Comparison of ENCODE assay signal across 18 cellular contexts in the genomic region with DNA sequence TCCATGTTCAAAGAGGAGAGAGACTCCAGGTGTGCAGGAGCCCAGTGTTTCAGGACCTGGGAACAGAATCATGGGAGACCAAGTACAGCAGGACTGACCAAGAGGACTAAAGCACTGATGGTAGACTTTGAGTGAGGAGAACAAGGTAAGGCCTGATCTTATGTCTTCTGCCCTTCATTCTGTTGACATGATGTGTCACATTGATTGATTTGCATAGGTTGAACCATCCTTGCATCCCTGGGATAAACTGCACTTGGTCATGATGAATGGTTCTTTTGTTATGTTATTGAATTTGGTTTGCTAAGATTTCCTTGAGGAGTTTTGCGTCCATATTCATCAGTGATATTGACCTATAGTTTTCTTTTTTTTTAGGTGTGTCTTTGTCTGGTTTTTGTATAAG.
DNase-seq lines count a peak whose midpoint lies in the region.
"Had no signal": no experiment of that assay in that cellular context is flagged by ENCODE, and none has a peak within 500 bp of the region (broad histone marks: within the 10 kb centered on the region; RNA-seq: fewer than 3 reads in every experiment).

No MANE protein-coding gene starts in this region.

- POLR2A ChIA-PET in activated CD4-positive, alpha-beta memory T cell treated with anti-CD3 and anti-CD28 coated beads for 36 hours (lab: Charles Lee), result no interaction called here
- POLR2A ChIA-PET in activated CD4-positive, alpha-beta memory T cell treated with anti-CD3 and anti-CD28 coated beads, Interleukin-2, amount 10 ng/mL, durations not matched to agents 7 days and 5 days (lab: Charles Lee), result no interaction called here

- intact Hi-C loops in activated CD4-positive, alpha-beta memory T cell treated with anti-CD3 and anti-CD28 coated beads for 36 hours (cut with micrococcal nuclease), result no loop called here

- peaks cover 13% of the 10 kb centered on the region for H3K36me3 Mint-ChIP-seq in T-helper 1 cell treated with Interleukin-12 subunit alpha and Interleukin-12 subunit beta and Interleukin-4 antibody, amounts not matched to agents 30 μg/mL and 1 μg/mL, for 36 hours (ENCODE audit: low read depth)
- peaks cover 11% of the 10 kb centered on the region for H3K36me3 Mint-ChIP-seq in activated CD4-positive, alpha-beta memory T cell treated with anti-CD3 and anti-CD28 coated beads for 36 hours
- peaks cover 10% of the 10 kb centered on the region for H3K36me3 Mint-ChIP-seq in activated CD4-positive, alpha-beta memory T cell treated with anti-CD3 and anti-CD28 coated beads, Interleukin-2, amount 10 ng/mL, durations not matched to agents 7 days and 5 days (ENCODE audit: low read depth)
- peaks cover 6% of the 10 kb centered on the region for H3K36me3 Mint-ChIP-seq in activated naive CD4-positive, alpha-beta T cell treated with anti-CD3 and anti-CD28 coated beads, Interleukin-2, amount 50 U/mL, for 24 hours
- H3K36me3 Mint-ChIP-seq: CD14-positive monocyte had no signal

- peaks cover 16% of the 10 kb centered on the region for H3K9me3 Mint-ChIP-seq in T-helper 1 cell treated with Interleukin-12 subunit alpha and Interleukin-12 subunit beta and Interleukin-4 antibody, amounts not matched to agents 30 μg/mL and 1 μg/mL, for 36 hours
- peaks cover 9% of the 10 kb centered on the region for H3K9me3 Mint-ChIP-seq in activated CD4-positive, alpha-beta memory T cell treated with anti-CD3 and anti-CD28 coated beads for 36 hours
- H3K9me3 Mint-ChIP-seq in activated CD4-positive, alpha-beta memory T cell treated with anti-CD3 and anti-CD28 coated beads, Interleukin-2, amount 10 ng/mL, durations not matched to agents 7 days and 5 days, result peaks cover 8% of the 10 kb centered on the region
- H3K9me3 Mint-ChIP-seq in activated naive CD4-positive, alpha-beta T cell treated with anti-CD3 and anti-CD28 coated beads, Interleukin-2, amount 50 U/mL, for 24 hours, result peaks cover 9% of the 10 kb centered on the region

- CTCF ChIA-PET in activated CD4-positive, alpha-beta memory T cell treated with anti-CD3 and anti-CD28 coated beads for 36 hours (lab: Charles Lee), result no interaction called here
- CTCF ChIA-PET in activated CD4-positive, alpha-beta memory T cell treated with anti-CD3 and anti-CD28 coated beads, Interleukin-2, amount 10 ng/mL, durations not matched to agents 7 days and 5 days (lab: Charles Lee), result no interaction called here

- H3K27ac Mint-ChIP-seq in T-helper 1 cell treated with Interleukin-12 subunit alpha and Interleukin-12 subunit beta and Interleukin-4 antibody, amounts not matched to agents 30 μg/mL and 1 μg/mL, for 36 hours, result peak overlapping the region; percentile 16
- H3K27ac Mint-ChIP-seq in activated CD4-positive, alpha-beta memory T cell treated with anti-CD3 and anti-CD28 coated beads for 36 hours, result peak overlapping the region; percentile 87
- H3K27ac Mint-ChIP-seq in activated CD4-positive, alpha-beta memory T cell treated with anti-CD3 and anti-CD28 coated beads, Interleukin-2, amount 10 ng/mL, durations not matched to agents 7 days and 5 days, result no peak overlapping the region
- no peak overlapping the region for H3K27ac Mint-ChIP-seq in activated naive CD4-positive, alpha-beta T cell treated with anti-CD3 and anti-CD28 coated beads, Interleukin-2, amount 50 U/mL, for 24 hours
- H3K27ac Mint-ChIP-seq: CD14-positive monocyte; CD4-positive, alpha-beta T cell; CD8-positive, alpha-beta memory T cell; GM23338; H9 had no signal

- peaks cover 4% of the 10 kb centered on the region for H3K27me3 Mint-ChIP-seq in T-helper 1 cell treated with Interleukin-12 subunit alpha and Interleukin-12 subunit beta and Interleukin-4 antibody, amounts not matched to agents 30 μg/mL and 1 μg/mL, for 36 hours (ENCODE audit: low read depth)
- peaks cover 2% of the 10 kb centered on the region for H3K27me3 Mint-ChIP-seq in activated CD4-positive, alpha-beta memory T cell treated with anti-CD3 and anti-CD28 coated beads for 36 hours
- H3K27me3 Mint-ChIP-seq in activated CD4-positive, alpha-beta memory T cell treated with anti-CD3 and anti-CD28 coated beads, Interleukin-2, amount 10 ng/mL, durations not matched to agents 7 days and 5 days, result peaks cover 9% of the 10 kb centered on the region
- H3K27me3 Mint-ChIP-seq in activated naive CD4-positive, alpha-beta T cell treated with anti-CD3 and anti-CD28 coated beads, Interleukin-2, amount 50 U/mL, for 24 hours, result no peaks in the 10 kb centered on the region
- H3K27me3 Mint-ChIP-seq: CD4-positive, alpha-beta T cell had no signal

- H3K4me3 Mint-ChIP-seq in T-helper 1 cell treated with Interleukin-12 subunit alpha and Interleukin-12 subunit beta and Interleukin-4 antibody, amounts not matched to agents 30 μg/mL and 1 μg/mL, for 36 hours, result no peak overlapping the region
- no peak overlapping the region for H3K4me3 Mint-ChIP-seq in activated CD4-positive, alpha-beta memory T cell treated with anti-CD3 and anti-CD28 coated beads for 36 hours
- no peak overlapping the region for H3K4me3 Mint-ChIP-seq in activated CD4-positive, alpha-beta memory T cell treated with anti-CD3 and anti-CD28 coated beads, Interleukin-2, amount 10 ng/mL, durations not matched to agents 7 days and 5 days
- H3K4me3 Mint-ChIP-seq in activated naive CD4-positive, alpha-beta T cell treated with anti-CD3 and anti-CD28 coated beads, Interleukin-2, amount 50 U/mL, for 24 hours, result peak overlapping the region; percentile 16
- H3K4me3 Mint-ChIP-seq: CD14-positive monocyte; CD4-positive, alpha-beta T cell; CD8-positive, alpha-beta memory T cell; GM23338; H9 had no signal

- no peak for DNase-seq in T-helper 1 cell
- no peak for DNase-seq in activated CD4-positive, alpha-beta memory T cell treated with anti-CD3 and anti-CD28 coated beads for 36 hours
- no peak for DNase-seq in activated CD4-positive, alpha-beta memory T cell treated with anti-CD3 and anti-CD28 coated beads, Interleukin-2, amount 10 ng/mL, durations not matched to agents 7 days and 5 days
- no peak for DNase-seq in activated naive CD4-positive, alpha-beta T cell (lab: John Stamatoyannopoulos, UW)
- no peak for DNase-seq in Kasumi-1 (lab: John Stamatoyannopoulos, UW)
- DNase-seq in NCI-H2227 treated with DMSO at 0.1 percent for 48 hours (lab: John Stamatoyannopoulos, UW), result no peak
- DNase-seq: AML-193; BE2C; CD4-positive, alpha-beta T cell; CD8-positive, alpha-beta memory T cell; DMS 273 treated with DMSO at 0.1 percent for 48 hours; DMS79; GF-D8; H9 had no signal

- peaks cover 50% of the 10 kb centered on the region for H3K4me1 Mint-ChIP-seq in T-helper 1 cell treated with Interleukin-12 subunit alpha and Interleukin-12 subunit beta and Interleukin-4 antibody, amounts not matched to agents 30 μg/mL and 1 μg/mL, for 36 hours (ENCODE audit: low read depth)
- peaks cover 45% of the 10 kb centered on the region for H3K4me1 Mint-ChIP-seq in activated CD4-positive, alpha-beta memory T cell treated with anti-CD3 and anti-CD28 coated beads for 36 hours (ENCODE audit: low read depth)
- H3K4me1 Mint-ChIP-seq in activated CD4-positive, alpha-beta memory T cell treated with anti-CD3 and anti-CD28 coated beads, Interleukin-2, amount 10 ng/mL, durations not matched to agents 7 days and 5 days, result peaks cover 36% of the 10 kb centered on the region
- H3K4me1 Mint-ChIP-seq in activated naive CD4-positive, alpha-beta T cell treated with anti-CD3 and anti-CD28 coated beads, Interleukin-2, amount 50 U/mL, for 24 hours, result peaks cover 54% of the 10 kb centered on the region
- H3K4me1 Mint-ChIP-seq: GM23338, H9 had no signal

Comparison
In these comparisons a context has a peak if more than half of its experiments do, and no peak if none do; other contexts are left out.
1. H3K27ac Mint-ChIP-seq: peak in T-helper 1 cell treated with Interleukin-12 subunit alpha and Interleukin-12 subunit beta and Interleukin-4 antibody, amounts not matched to agents 30 μg/mL and 1 μg/mL, for 36 hours (single experiment) and activated CD4-positive, alpha-beta memory T cell treated with anti-CD3 and anti-CD28 coated beads for 36 hours (single experiment); none in activated CD4-positive, alpha-beta memory T cell treated with anti-CD3 and anti-CD28 coated beads, Interleukin-2, amount 10 ng/mL, durations not matched to agents 7 days and 5 days (single experiment) and activated naive CD4-positive, alpha-beta T cell treated with anti-CD3 and anti-CD28 coated beads, Interleukin-2, amount 50 U/mL, for 24 hours (single experiment).